Comparison of ENCODE assay signal across 1 cellular context in the genomic region with DNA sequence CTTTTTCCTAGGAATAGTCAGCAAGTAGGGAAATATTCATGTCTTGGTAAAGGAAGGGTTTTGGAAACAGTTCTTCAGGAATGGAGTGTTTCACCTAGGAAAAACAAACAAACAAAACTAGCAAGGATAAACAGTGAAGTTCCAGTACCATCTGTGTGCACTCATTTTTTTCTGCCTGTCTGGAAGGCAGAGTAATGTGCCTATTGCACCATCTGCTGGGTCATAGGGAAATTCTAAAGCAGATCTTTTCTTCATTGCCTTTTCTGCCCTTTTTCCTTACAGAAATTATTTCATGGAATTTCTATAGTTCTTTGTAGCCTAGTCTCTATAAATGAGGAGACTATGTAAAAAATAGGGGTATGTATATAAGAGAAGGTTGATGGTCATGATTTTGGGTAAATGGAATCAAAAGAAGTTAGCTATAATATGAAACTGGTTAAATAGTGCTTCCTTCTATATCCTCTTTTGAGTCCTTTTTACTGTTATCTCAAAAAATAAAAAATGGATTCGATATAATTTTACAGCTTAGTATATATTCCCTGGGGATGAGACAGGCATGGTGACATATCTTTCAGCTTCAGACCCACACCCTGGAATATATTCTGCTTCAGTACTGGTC.
TF ChIP-seq lines count a peak whose summit lies in the region.

No MANE protein-coding gene starts in this region.

TF ChIP-seq in HCT116, 20 proteins besides CTCF, POLR2A, EP300 and RAD21 (continued from another document):
- TF ChIP-seq, protein P1, sequence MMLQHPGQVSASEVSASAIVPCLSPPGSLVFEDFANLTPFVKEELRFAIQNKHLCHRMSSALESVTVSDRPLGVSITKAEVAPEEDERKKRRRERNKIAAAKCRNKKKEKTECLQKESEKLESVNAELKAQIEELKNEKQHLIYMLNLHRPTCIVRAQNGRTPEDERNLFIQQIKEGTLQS (IDR thresholded peaks at IDR 0.05): no peak
- TF ChIP-seq ZNF274 (IDR thresholded peaks at IDR 0.05; ENCODE audit: low read depth, low read length) (no peak), YY1 (IDR thresholded peaks at IDR 0.05; ENCODE audit: extremely low read depth, insufficient replicate concordance, low read depth, low read length) (no peak), EGR1 (IDR thresholded peaks at IDR 0.05; ENCODE audit: low read depth) (no peak), ZFX (IDR thresholded peaks at IDR 0.05) (no peak), ELF1 (IDR thresholded peaks at IDR 0.05; ENCODE audit: borderline replicate concordance, low read depth) (no peak)
